8 cellular contexts compared by ENCODE assay signal in genomic region chr1:112673589-112674439, GRCh38. TPM values are rescaled to one million over a fixed set of nuclear protein-coding genes. Genes with fewer than 3 reads are reported as not detected.
A peak's percentile ranks its signal among the peaks of the same experiment; 100 is the strongest.
DNase-seq lines count a peak whose midpoint lies in the region; ATAC-seq and TF ChIP-seq lines count a peak whose summit lies in the region.

No MANE protein-coding gene starts in this region.

- intact Hi-C loops in Right ventricle myocardium inferior (cut with DNase I) (loop anchor here (2.0 to 10.0 kb wide), 2 partner anchors 27 to 59 kb away; partner anchors contain the start of genes CAPZA1 and ST7L), cardiac septum (cut with DNase I) (loop anchor here (2.0 to 10.0 kb wide), 3 partner anchors 33 to 279 kb away; partner anchors contain the start of genes CTTNBP2NL and RHOC), IMR-90 (cut with micrococcal nuclease) (loop anchor here (1.0 to 5.0 kb wide), 4 partner anchors 27 to 283 kb away; partner anchors contain the start of genes CAPZA1 and ST7L)

- POLR2A ChIA-PET in IMR-90 (lab: Charles Lee; ENCODE audit: unreplicated experiment), result interaction anchor here (1.0 kb wide), 1 partner anchor 55 kb away, joined by 3 read pairs; the partner anchor contains the start of gene ST7L

- dilution Hi-C loops in IMR-90 (cut with HindIII; ENCODE audit: low sequenced_read_pairs, unreplicated experiment), result no loop called here

- H3K27ac ChIP-seq in IMR-90 (ENCODE audit: insufficient read depth, low read length) (peak overlapping the region; percentile 97), WERI-Rb-1 (peak overlapping the region; percentile 90), neural cell (ENCODE audit: low read length) (no peak overlapping the region)

- H3K27me3 ChIP-seq in IMR-90 (ENCODE audit: control insufficient read depth, insufficient read depth, low read length) (no peaks in the 10 kb centered on the region), WERI-Rb-1 (ENCODE audit: insufficient read depth, low read depth, severe bottlenecking) (no peaks in the 10 kb centered on the region), neural cell (ENCODE audit: insufficient read depth, low read depth, low read length) (no peaks in the 10 kb centered on the region)

- peak overlapping the region; percentile 71 for H3K4me3 ChIP-seq in IMR-90 (ENCODE audit: insufficient read depth, low read depth, low read length)
- H3K4me3 ChIP-seq in WERI-Rb-1 (ENCODE audit: low read depth, low read length), result peak overlapping the region; percentile 92
- peak overlapping the region; percentile 82 for H3K4me3 ChIP-seq in fibroblast of pulmonary artery (replicated peaks; ENCODE audit: low read depth, low read length)
- H3K4me3 ChIP-seq in neural cell (ENCODE audit: low read length), result peak overlapping the region; percentile 74

- peak overlapping the region; percentile 82 for H4K5ac ChIP-seq in IMR-90 (ENCODE audit: low read depth, low read length)

- H2AK5ac ChIP-seq in IMR-90 (ENCODE audit: low read depth, low read length), result peak overlapping the region; percentile 62

- H3K9me3 ChIP-seq in IMR-90 (ENCODE audit: control insufficient read depth, insufficient read depth, low read length) (no peaks in the 10 kb centered on the region), WERI-Rb-1 (ENCODE audit: severe bottlenecking) (no peaks in the 10 kb centered on the region), neural cell (ENCODE audit: low read length) (no peaks in the 10 kb centered on the region)

- H3K79me1 ChIP-seq in IMR-90 (ENCODE audit: low read depth in 1 of 2, low read length in 2 of 2), result peaks cover 26 to 57% of the 10 kb centered on the region in 2 experiments

- peak overlapping the region; percentile 82 for H3K4me2 ChIP-seq in IMR-90 (ENCODE audit: low read depth, low read length)
- H3K4me2 ChIP-seq in neural cell (ENCODE audit: low read length), result peak overlapping the region; percentile 52

- no peaks in the 10 kb centered on the region for H3K9me2 ChIP-seq in neural cell (ENCODE audit: insufficient read depth, low read length)

- TF ChIP-seq POLR2A in IMR-90 (IDR thresholded peaks at IDR 0.05; ENCODE audit: low read depth, low read length), result no peak

- peak overlapping the region; percentile 88 for H4K91ac ChIP-seq in IMR-90 (ENCODE audit: insufficient read depth, low read depth, low read length)

- H3K18ac ChIP-seq in IMR-90 (ENCODE audit: low read depth, low read length), result peak overlapping the region; percentile 75

- peak overlapping the region; percentile 90 for H3K56ac ChIP-seq in IMR-90 (ENCODE audit: extremely low read depth, insufficient read depth, low read length)

- H3K36me3 ChIP-seq in IMR-90 (ENCODE audit: control insufficient read depth, insufficient read depth, low read length) (peaks cover 3% of the 10 kb centered on the region; the same call in 1 of the 2 replicates), WERI-Rb-1 (peaks cover 19% of the 10 kb centered on the region), neural cell (ENCODE audit: insufficient read depth, low read length) (peaks cover 5% of the 10 kb centered on the region)

- H3K9me1 ChIP-seq in IMR-90 (ENCODE audit: insufficient read depth, low read length), result no peaks in the 10 kb centered on the region

- H3K23ac ChIP-seq in IMR-90 (ENCODE audit: low read depth, low read length), result peak overlapping the region; percentile 95

- DNase-seq in Right ventricle myocardium inferior (ENCODE audit: missing footprints) (no peak), cardiac septum (ENCODE audit: low spot score) (no peak), IMR-90 (peak; percentile 71), WERI-Rb-1 (peak; percentile 22), fibroblast of pulmonary artery (ENCODE audit: low read depth) (peak; percentile 83), NCI-H187 (lab: John Stamatoyannopoulos, UW) (no peak)

- peak overlapping the region; percentile 95 for H2AFZ ChIP-seq in IMR-90 (replicated peaks; ENCODE audit: low read length, poor library complexity)
- no peak overlapping the region for H2AFZ ChIP-seq in neural cell (ENCODE audit: low read depth, low read length)

- no peak overlapping the region for H2BK20ac ChIP-seq in IMR-90 (ENCODE audit: low read depth, low read length)

- BruUV-seq in IMR-90 (replicated peaks; lab: Mats Ljungman, UMichigan), result no TSS peak

- peak overlapping the region; percentile 53; the same call in 1 of the 3 replicates for H2BK15ac ChIP-seq in IMR-90 (ENCODE audit: low read depth, low read length)

- in situ Hi-C loops in IMR-90 (cut with MboI; ENCODE audit: low sequenced_read_pairs), result no loop called here

- peak overlapping the region; percentile 78 for H2BK120ac ChIP-seq in IMR-90 (ENCODE audit: low read depth, low read length)

- peaks cover 2% of the 10 kb centered on the region; the same call in 1 of the 2 replicates for H3K4me1 ChIP-seq in IMR-90 (ENCODE audit: control insufficient read depth, insufficient read depth, low read length)

- H2AK9ac ChIP-seq in IMR-90 (replicated peaks; ENCODE audit: low read depth, low read length, poor library complexity), result peak overlapping the region; percentile 94

- CTCF ChIA-PET in IMR-90 (lab: Yijun Ruan, JAX), result interaction anchor here (0.6 to 1.9 kb wide), 13 partner anchors 10 to 283 kb away, joined by 3 to 8 read pairs (median 4); no protein-coding TSS in a partner anchor

- peak overlapping the region; percentile 95 for H3K14ac ChIP-seq in IMR-90 (replicated peaks; ENCODE audit: low read depth, low read length)

- ATAC-seq in Right ventricle myocardium inferior, result peak; percentile 54
- ATAC-seq in IMR-90 (ENCODE audit: low read depth), result peak; percentile 8; the same call in 1 of the 2 replicates
- ATAC-seq in GM18873 (IDR thresholded peaks at IDR 0.05; ENCODE audit: low FRiP score, unreplicated experiment), result no peak

- no peaks in the 10 kb centered on the region; the same call in 1 of the 2 replicates for H4K20me1 ChIP-seq in IMR-90 (ENCODE audit: insufficient read depth, low read length)
- no peaks in the 10 kb centered on the region for H4K20me1 ChIP-seq in neural cell (ENCODE audit: insufficient read depth)

- peak overlapping the region; percentile 76 for H3K4ac ChIP-seq in IMR-90 (ENCODE audit: low read depth, low read length)

- H3F3A ChIP-seq in neural cell (ENCODE audit: insufficient read depth, low read length, poor library complexity, severe bottlenecking), result no peaks in the 10 kb centered on the region

- peak overlapping the region; percentile 81 to 82; a peak in 3 of 4 replicates for H4K8ac ChIP-seq in IMR-90 (ENCODE audit: low read depth in 2 of 2, low read length in 2 of 2)

- peak; percentile 43 for TF ChIP-seq RAD21 in IMR-90 (IDR thresholded peaks at IDR 0.05; ENCODE audit: low read length)
- no peak for TF ChIP-seq RAD21 in neural cell (conservative IDR thresholded peaks at IDR 0.05)

- 0% methylated on average over 1 of the region's 18 CpGs; no CpG with 5 or more reads in 1 of the 2 experiments for WGBS in IMR-90 (ENCODE audit: extremely low coverage in 2 of 2, insufficient read length in 1 of 2), 2 experiments

- TF ChIP-seq CTCF in IMR-90 (conservative IDR thresholded peaks at IDR 0.05; ENCODE audit: low read depth, low read length), result peak; percentile 56
- TF ChIP-seq CTCF in WERI-Rb-1 (IDR thresholded peaks at IDR 0.05; ENCODE audit: low read depth, low read length), result peak; percentile 43
- peak; percentile 68 for TF ChIP-seq CTCF in fibroblast of pulmonary artery (IDR thresholded peaks at IDR 0.05; ENCODE audit: low read length, missing control alignments)
- peak; percentile 30 for TF ChIP-seq CTCF in neural cell (IDR thresholded peaks at IDR 0.05; ENCODE audit: poor library complexity, severe bottlenecking)

- H3K79me2 ChIP-seq in neural cell (replicated peaks; ENCODE audit: insufficient read depth, low read length), result no peaks in the 10 kb centered on the region

- TF ChIP-seq EP300 in neural cell (conservative IDR thresholded peaks at IDR 0.05; ENCODE audit: poor library complexity, severe bottlenecking), result no peak

- H3K9ac ChIP-seq in IMR-90 (ENCODE audit: low read depth, low read length) (peak overlapping the region; percentile 89), neural cell (ENCODE audit: low read length) (peak overlapping the region; percentile 61)

- H2BK5ac ChIP-seq in IMR-90 (ENCODE audit: low read depth, low read length, poor library complexity, severe bottlenecking), result peak overlapping the region; percentile 86

RNA-seq across cellular contexts. Expression of gene MOV10, which starts 0.6 kb away (rescaled TPM):
- total RNA-seq in Right ventricle myocardium inferior (16.1 TPM), cardiac septum (18.3 TPM), IMR-90 (2012; rRNA removed) (33.9 and 36.7 TPM in 2 replicates)
- polyA plus RNA-seq in IMR-90 (2012; rRNA removed) (102 and 103 TPM in 2 replicates), neural cell (1.4 and 3.0 TPM in 2 replicates)
- 69.6 and 70.1 TPM in 2 replicates for polyA plus RNA-seq in IMR-90 (2012; cell fraction: cytosol; rRNA removed)
- polyA plus RNA-seq in IMR-90 (2012; cell fraction: nucleus; rRNA removed; ENCODE audit: low replicate concordance), result 312 and 411 TPM in 2 replicates
- polyA minus RNA-seq in neural cell, result 1.5 and 1.6 TPM in 2 replicates

RNA-seq across cellular contexts. Expression of gene RHOC, which starts 33.1 kb away (rescaled TPM):
- 118 TPM for total RNA-seq in Right ventricle myocardium inferior
- 270 TPM for total RNA-seq in cardiac septum
- 699 and 764 TPM in 2 replicates for total RNA-seq in IMR-90 (2012; rRNA removed)
- 839 and 1,049 TPM in 2 replicates for polyA plus RNA-seq in IMR-90 (2012; rRNA removed)
- polyA plus RNA-seq in IMR-90 (2012; cell fraction: cytosol; rRNA removed), result 1,262 and 1,322 TPM in 2 replicates
- 415 and 485 TPM in 2 replicates for polyA plus RNA-seq in IMR-90 (2012; cell fraction: nucleus; rRNA removed; ENCODE audit: low replicate concordance)
- polyA plus RNA-seq in neural cell, result 4.3 and 5.0 TPM in 2 replicates
- 1.7 and 1.9 TPM in 2 replicates for polyA minus RNA-seq in neural cell

RNA-seq across cellular contexts. Expression of gene PPM1J, which starts 41.3 kb away (rescaled TPM):
- total RNA-seq in Right ventricle myocardium inferior, result 5.3 TPM
- total RNA-seq in cardiac septum, result 10.7 TPM
- total RNA-seq in IMR-90 (2012; rRNA removed), result 1.4 and 1.8 TPM in 2 replicates
- polyA plus RNA-seq in IMR-90 (2012; rRNA removed), result 2.4 and 2.8 TPM in 2 replicates
- 2.1 and 3.2 TPM in 2 replicates for polyA plus RNA-seq in IMR-90 (2012; cell fraction: cytosol; rRNA removed)
- polyA plus RNA-seq in IMR-90 (2012; cell fraction: nucleus; rRNA removed; ENCODE audit: low replicate concordance), result 6.2 and 9.1 TPM in 2 replicates
- polyA plus RNA-seq in neural cell, result 0.16 and 1.7 TPM in 2 replicates
- 0.35 and 0.97 TPM in 2 replicates for polyA minus RNA-seq in neural cell

RNA-seq across cellular contexts. Expression of gene CAPZA1, which starts 54.2 kb away (rescaled TPM):
- total RNA-seq in Right ventricle myocardium inferior, result 30.5 TPM
- 35.3 TPM for total RNA-seq in cardiac septum
- total RNA-seq in IMR-90 (2012; rRNA removed), result 262 and 440 TPM in 2 replicates
- 98.5 and 108 TPM in 2 replicates for polyA plus RNA-seq in IMR-90 (2012; rRNA removed)
- 13.8 and 21.1 TPM in 2 replicates for polyA plus RNA-seq in IMR-90 (2012; cell fraction: cytosol; rRNA removed)
- polyA plus RNA-seq in IMR-90 (2012; cell fraction: nucleus; rRNA removed; ENCODE audit: low replicate concordance), result 5.3 and 71.2 TPM in 2 replicates
- polyA plus RNA-seq in neural cell, result 79.0 and 82.2 TPM in 2 replicates
- 200 and 202 TPM in 2 replicates for polyA minus RNA-seq in neural cell

RNA-seq across cellular contexts. Expression of gene ST7L, which starts 54.9 kb away (rescaled TPM):
- total RNA-seq in Right ventricle myocardium inferior, result 10.6 TPM
- 14.0 TPM for total RNA-seq in cardiac septum
- total RNA-seq in IMR-90 (2012; rRNA removed), result 14.7 and 16.9 TPM in 2 replicates
- polyA plus RNA-seq in IMR-90 (2012; rRNA removed), result 7.7 TPM in 2 replicates
- 3.7 and 6.0 TPM in 2 replicates for polyA plus RNA-seq in IMR-90 (2012; cell fraction: cytosol; rRNA removed)
- polyA plus RNA-seq in IMR-90 (2012; cell fraction: nucleus; rRNA removed; ENCODE audit: low replicate concordance), result 4.1 and 12.0 TPM in 2 replicates
- polyA plus RNA-seq in neural cell, result 33.7 and 34.5 TPM in 2 replicates
- 41.1 and 41.6 TPM in 2 replicates for polyA minus RNA-seq in neural cell

Comparison
In these comparisons a context has a peak if more than half of its experiments do, and no peak if none do; other contexts are left out.
1. DNase-seq: peak in IMR-90 (single experiment), WERI-Rb-1 (single experiment) and fibroblast of pulmonary artery (single experiment); none in Right ventricle myocardium inferior (single experiment), cardiac septum (single experiment) and NCI-H187 (0 of 2).
2. Peak in every context shown above with its lines, with median percentiles within 50 percentile points of each other: H3K4me3 ChIP-seq and CTCF ChIP-seq.